ENCODE assay signal across 8 cellular contexts in the genomic region with DNA sequence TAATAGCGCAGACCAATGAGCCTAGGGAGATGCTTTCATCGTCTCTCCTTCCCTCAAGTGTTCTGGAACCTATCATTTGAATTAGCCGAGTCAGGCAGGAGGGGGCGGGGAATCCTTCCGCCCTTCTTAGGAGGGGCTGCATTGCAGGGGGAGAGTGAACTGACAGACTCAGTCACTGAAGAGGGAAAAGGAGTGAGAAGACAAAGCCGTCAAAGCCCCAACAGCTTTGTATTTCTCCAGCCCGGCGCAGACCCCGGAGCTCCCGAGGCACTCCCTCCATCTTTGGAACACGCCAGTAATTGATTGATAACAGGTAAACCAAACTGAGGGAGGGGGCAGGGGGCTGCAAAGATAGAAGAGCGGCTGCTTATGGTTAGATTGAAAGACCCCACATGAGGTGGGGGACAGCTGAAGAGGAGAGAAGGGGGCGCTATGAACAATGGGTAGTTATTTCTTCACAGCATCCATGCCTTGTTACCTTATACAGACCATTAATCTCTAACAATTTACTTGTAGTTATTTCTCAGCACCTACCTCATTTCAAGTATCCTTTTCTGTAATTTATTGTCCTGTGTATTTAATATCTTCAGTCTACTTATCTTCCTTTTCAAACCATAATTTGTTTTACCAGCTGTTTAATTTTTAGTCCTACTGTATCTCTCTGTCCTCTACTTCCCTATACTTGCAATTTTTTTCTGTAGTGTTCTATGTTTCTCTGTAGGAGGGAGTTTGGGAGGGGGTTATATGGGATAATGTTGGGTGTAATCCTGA. TPM values are rescaled to one million over a fixed set of nuclear protein-coding genes. Genes with fewer than 3 reads are reported as not detected.
DNase-seq lines count a peak whose midpoint lies in the region; ATAC-seq and FAIRE-seq lines count a peak whose summit lies in the region.

A gene with protein sequence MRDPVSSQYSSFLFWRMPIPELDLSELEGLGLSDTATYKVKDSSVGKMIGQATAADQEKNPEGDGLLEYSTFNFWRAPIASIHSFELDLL (plus strand): TSS at position 157 of the 771 bp plus-strand sequence. CDS start 6,828 bp downstream, outside the sequence.

- peak within 1 kb of the TSS; percentile 92 for H3K27ac Mint-ChIP-seq in activated naive CD4-positive, alpha-beta T cell treated with anti-CD3 and anti-CD28 coated beads, Interleukin-2, amount 50 U/mL, for 24 hours
- H3K27ac Mint-ChIP-seq in natural killer cell treated with Interleukin-12 subunit alpha and Interleukin-12 subunit beta and Interleukin-15 and Interleukin-18, amount 100 ng/mL, for 72 hours = peak within 1 kb of the TSS; percentile 97 to 99

- no peak for FAIRE-seq in frontal cortex (lab: Jason Lieb, UNC)

- no peaks in the 10 kb centered on the region for H3K27me3 Mint-ChIP-seq in activated naive CD4-positive, alpha-beta T cell treated with anti-CD3 and anti-CD28 coated beads, Interleukin-2, amount 50 U/mL, for 24 hours
- H3K27me3 Mint-ChIP-seq in natural killer cell treated with Interleukin-12 subunit alpha and Interleukin-12 subunit beta and Interleukin-15 and Interleukin-18, amount 100 ng/mL, for 72 hours = no peaks in the 10 kb centered on the region

- peak within 1 kb of the TSS; percentile 96 for H3K4me3 Mint-ChIP-seq in activated naive CD4-positive, alpha-beta T cell treated with anti-CD3 and anti-CD28 coated beads, Interleukin-2, amount 50 U/mL, for 24 hours
- H3K4me3 Mint-ChIP-seq in natural killer cell treated with Interleukin-12 subunit alpha and Interleukin-12 subunit beta and Interleukin-15 and Interleukin-18, amount 100 ng/mL, for 72 hours = peak within 1 kb of the TSS; percentile 94

- peak; percentile 14 for DNase-seq in activated naive CD4-positive, alpha-beta T cell treated with Interleukin-2 at 50 U/mL for 16 hours
- no peak for DNase-seq in activated naive CD4-positive, alpha-beta T cell (lab: John Stamatoyannopoulos, UW)
- DNase-seq in NCI-H446 treated with DMSO at 0.1 percent for 48 hours (lab: John Stamatoyannopoulos, UW) = peak; percentile 84
- DNase-seq in frontal cortex (ENCODE audit: low spot score in 2 of 2) = peak; percentile 57 to 65
- DNase-seq in natural killer cell treated with Interleukin-12 subunit alpha and Interleukin-12 subunit beta and Interleukin-15 and Interleukin-18, amount 100 ng/mL, for 72 hours (ENCODE audit: low spot score) = no peak
- no peak for DNase-seq in ureter (ENCODE audit: low spot score)

- no peak for ATAC-seq in natural killer cell treated with Interleukin-12 subunit alpha and Interleukin-12 subunit beta and Interleukin-15 and Interleukin-18, amount 100 ng/mL, for 72 hours
- ATAC-seq in GM19467 (IDR thresholded peaks at IDR 0.05; ENCODE audit: unreplicated experiment) = no peak

- H3K36me3 Mint-ChIP-seq in activated naive CD4-positive, alpha-beta T cell treated with anti-CD3 and anti-CD28 coated beads, Interleukin-2, amount 50 U/mL, for 24 hours = peaks cover 2% of the 10 kb centered on the region
- peaks cover 29% of the 10 kb centered on the region for H3K36me3 Mint-ChIP-seq in natural killer cell treated with Interleukin-12 subunit alpha and Interleukin-12 subunit beta and Interleukin-15 and Interleukin-18, amount 100 ng/mL, for 72 hours

- H3K9me3 Mint-ChIP-seq in activated naive CD4-positive, alpha-beta T cell treated with anti-CD3 and anti-CD28 coated beads, Interleukin-2, amount 50 U/mL, for 24 hours = no peaks in the 10 kb centered on the region
- H3K9me3 Mint-ChIP-seq in natural killer cell treated with Interleukin-12 subunit alpha and Interleukin-12 subunit beta and Interleukin-15 and Interleukin-18, amount 100 ng/mL, for 72 hours = no peaks in the 10 kb centered on the region

- H3K4me1 Mint-ChIP-seq in activated naive CD4-positive, alpha-beta T cell treated with anti-CD3 and anti-CD28 coated beads, Interleukin-2, amount 50 U/mL, for 24 hours = peaks cover 46% of the 10 kb centered on the region
- peaks cover 46 to 55% of the 10 kb centered on the region in 2 donors for H3K4me1 Mint-ChIP-seq in natural killer cell treated with Interleukin-12 subunit alpha and Interleukin-12 subunit beta and Interleukin-15 and Interleukin-18, amount 100 ng/mL, for 72 hours (ENCODE audit: low read depth in 2 of 2)

RNA-seq across cellular contexts. Expression of the gene that starts here (rescaled TPM):
- total RNA-seq in frontal cortex = 95.8 TPM
- 1 to 10 TPM; 4.5 to 8.5 TPM for total RNA-seq in natural killer cell treated with Interleukin-12 subunit alpha and Interleukin-12 subunit beta and Interleukin-15 and Interleukin-18, amount 100 ng/mL, for 72 hours
- 1.4 TPM for total RNA-seq in ureter

Comparison
In these comparisons a context has a peak if more than half of its experiments do, and no peak if none do; other contexts are left out.
1. RNA of the gene that starts here (total RNA-seq): 95.8 TPM in frontal cortex (single experiment); 4.5 to 8.5 TPM in natural killer cell treated with Interleukin-12 subunit alpha and Interleukin-12 subunit beta and Interleukin-15 and Interleukin-18, amount 100 ng/mL, for 72 hours and 1.4 TPM in ureter (single experiment); every median in the first group is over 10 times any median in the second.
2. DNase-seq: peak in activated naive CD4-positive, alpha-beta T cell treated with Interleukin-2 at 50 U/mL for 16 hours (single experiment), NCI-H446 treated with DMSO at 0.1 percent for 48 hours (single experiment) and frontal cortex (2 of 2); none in activated naive CD4-positive, alpha-beta T cell (0 of 4), natural killer cell treated with Interleukin-12 subunit alpha and Interleukin-12 subunit beta and Interleukin-15 and Interleukin-18, amount 100 ng/mL, for 72 hours (single experiment) and ureter (single experiment).